In the genomic region with DNA sequence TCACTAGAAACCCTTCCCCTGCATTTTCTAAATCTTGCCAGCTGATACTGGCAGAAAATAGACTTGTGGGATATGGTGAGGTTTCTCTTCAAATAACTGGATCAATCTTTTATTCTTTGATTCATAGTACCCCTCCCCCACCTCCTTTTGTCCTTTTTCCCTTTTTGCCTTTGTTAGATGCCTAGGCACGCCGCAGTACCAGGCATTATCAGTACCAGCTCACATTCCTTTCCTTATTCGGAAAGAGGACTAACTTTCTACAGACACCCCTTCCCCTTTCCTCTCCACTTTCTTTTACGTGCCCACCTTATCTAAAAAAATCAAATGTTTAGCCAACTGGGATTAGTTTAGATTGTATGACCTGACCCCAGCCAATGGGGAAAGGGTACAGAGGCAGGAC, we compare ENCODE assay signal across 1 cellular context.
TF ChIP-seq lines count a peak whose summit lies in the region.

No MANE protein-coding gene starts in this region.

TF ChIP-seq in WTC11, 78 proteins besides CTCF, POLR2A, EP300 and RAD21 (continued from another document):
- no peak for TF ChIP-seq AFF4 (CRISPR knock-in tag; IDR thresholded peaks at IDR 0.05; ENCODE audit: borderline replicate concordance)
- TF ChIP-seq SP1 (CRISPR knock-in tag; conservative IDR thresholded peaks at IDR 0.05): no peak
- TF ChIP-seq, protein P1, sequence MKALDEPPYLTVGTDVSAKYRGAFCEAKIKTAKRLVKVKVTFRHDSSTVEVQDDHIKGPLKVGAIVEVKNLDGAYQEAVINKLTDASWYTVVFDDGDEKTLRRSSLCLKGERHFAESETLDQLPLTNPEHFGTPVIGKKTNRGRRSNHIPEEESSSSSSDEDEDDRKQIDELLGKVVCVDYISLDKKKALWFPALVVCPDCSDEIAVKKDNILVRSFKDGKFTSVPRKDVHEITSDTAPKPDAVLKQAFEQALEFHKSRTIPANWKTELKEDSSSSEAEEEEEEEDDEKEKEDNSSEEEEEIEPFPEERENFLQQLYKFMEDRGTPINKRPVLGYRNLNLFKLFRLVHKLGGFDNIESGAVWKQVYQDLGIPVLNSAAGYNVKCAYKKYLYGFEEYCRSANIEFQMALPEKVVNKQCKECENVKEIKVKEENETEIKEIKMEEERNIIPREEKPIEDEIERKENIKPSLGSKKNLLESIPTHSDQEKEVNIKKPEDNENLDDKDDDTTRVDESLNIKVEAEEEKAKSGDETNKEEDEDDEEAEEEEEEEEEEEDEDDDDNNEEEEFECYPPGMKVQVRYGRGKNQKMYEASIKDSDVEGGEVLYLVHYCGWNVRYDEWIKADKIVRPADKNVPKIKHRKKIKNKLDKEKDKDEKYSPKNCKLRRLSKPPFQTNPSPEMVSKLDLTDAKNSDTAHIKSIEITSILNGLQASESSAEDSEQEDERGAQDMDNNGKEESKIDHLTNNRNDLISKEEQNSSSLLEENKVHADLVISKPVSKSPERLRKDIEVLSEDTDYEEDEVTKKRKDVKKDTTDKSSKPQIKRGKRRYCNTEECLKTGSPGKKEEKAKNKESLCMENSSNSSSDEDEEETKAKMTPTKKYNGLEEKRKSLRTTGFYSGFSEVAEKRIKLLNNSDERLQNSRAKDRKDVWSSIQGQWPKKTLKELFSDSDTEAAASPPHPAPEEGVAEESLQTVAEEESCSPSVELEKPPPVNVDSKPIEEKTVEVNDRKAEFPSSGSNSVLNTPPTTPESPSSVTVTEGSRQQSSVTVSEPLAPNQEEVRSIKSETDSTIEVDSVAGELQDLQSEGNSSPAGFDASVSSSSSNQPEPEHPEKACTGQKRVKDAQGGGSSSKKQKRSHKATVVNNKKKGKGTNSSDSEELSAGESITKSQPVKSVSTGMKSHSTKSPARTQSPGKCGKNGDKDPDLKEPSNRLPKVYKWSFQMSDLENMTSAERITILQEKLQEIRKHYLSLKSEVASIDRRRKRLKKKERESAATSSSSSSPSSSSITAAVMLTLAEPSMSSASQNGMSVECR (CRISPR knock-in tag; IDR thresholded peaks at IDR 0.05; ENCODE audit: borderline replicate concordance): no peak
- no peak for TF ChIP-seq FOXJ3 (CRISPR knock-in tag; IDR thresholded peaks at IDR 0.05; ENCODE audit: borderline replicate concordance)
- TF ChIP-seq ZNF263 (CRISPR knock-in tag; IDR thresholded peaks at IDR 0.05; ENCODE audit: low read depth): no peak
